1 cellular context compared by ENCODE assay signal in genomic region chr22:46569848-46570695, GRCh38.
TF ChIP-seq lines count a peak whose summit lies in the region.

No MANE protein-coding gene starts in this region.

TF ChIP-seq in K562, 482 proteins besides CTCF, POLR2A, EP300 and RAD21 (continued from another document):
- TF ChIP-seq KDM1A (IDR thresholded peaks at IDR 0.05) (0 out of 4 replicates have a peak, but pooled peaks of 1 of the 2 experiments have one; percentile 15), THRAP3 (IDR thresholded peaks at IDR 0.05; ENCODE audit: borderline replicate concordance) (no peak), ZNF507 (tag; conservative IDR thresholded peaks at IDR 0.05) (no peak), RFX5 (IDR thresholded peaks at IDR 0.05; ENCODE audit: low read depth, low read length) (no peak)
